30 cellular contexts compared by ENCODE assay signal in genomic region chr21:31599563-31599962, GRCh38.
"Had no signal": no experiment of that assay in that cellular context is flagged by ENCODE, and none has a peak within 500 bp of the region (broad histone marks: within the 10 kb centered on the region; RNA-seq: fewer than 3 reads in every experiment).

No MANE protein-coding gene starts in this region.

- FAIRE-seq: astrocyte, bronchial epithelial cell had no signal

- DNase-seq: activated CD4-positive, alpha-beta T cell treated with anti-CD3 and anti-CD28 coated beads for 36 hours; activated CD4-positive, alpha-beta T cell treated with anti-CD3 and anti-CD28 coated beads, Interleukin-2, amount 10 ng/mL, durations not matched to agents 7 days and 5 days; activated CD4-positive, alpha-beta T cell treated with anti-CD3 and anti-CD28 coated beads, Interleukin-2, amount 50 U/mL, for 48 hours; activated CD8-positive, alpha-beta T cell treated with anti-CD3 and anti-CD28 coated beads, Interleukin-2, amount 10 ng/mL, durations not matched to agents 7 days and 5 days; activated gamma-delta T cell; activated naive CD4-positive, alpha-beta T cell treated with Interleukin-2 at 50 U/mL for 16 hours; activated naive CD8-positive, alpha-beta T cell treated with anti-CD3 and anti-CD28 coated beads, Interleukin-2, amount 10 ng/mL, durations not matched to agents 7 days and 5 days; activated T-cell treated with anti-CD3 and anti-CD28 coated beads, Interleukin-2, amount 50 U/mL, for 24 hours; amygdala; NCI-H1092 treated with DMSO at 0.1 percent for 48 hours; NCI-H1417; NCI-H146; NCI-H187; NCI-H2029 treated with DMSO at 0.1 percent for 48 hours; NCI-H2107; NCI-H2171; NCI-H510A; NCI-H526; NK-92 treated with Interleukin-12 subunit alpha and Interleukin-12 subunit beta, amount 100 ng/mL, for 24 hours; PC-3; Peyer's patch; RPMI8226; SHP77 treated with DMSO at 0.1 percent for 48 hours; SK-N-SH had no signal

- H3K9me3 ChIP-seq: Peyer's patch, SJSA1, SK-N-SH had no signal

- H3K4me3 ChIP-seq: Peyer's patch, SJSA1 had no signal

- H3K27me3 ChIP-seq: Peyer's patch, SJSA1 had no signal

- H3K4me2 ChIP-seq: KMS-11, SK-N-SH had no signal

- H3K9ac ChIP-seq: KMS-11, SK-N-SH had no signal

- H3K4me1 ChIP-seq: Peyer's patch, SJSA1 had no signal

- H3K36me3 ChIP-seq: Peyer's patch, SJSA1 had no signal

- ATAC-seq: activated CD4-positive, alpha-beta T cell treated with anti-CD3 and anti-CD28 coated beads for 36 hours; activated CD4-positive, CD25-positive, alpha-beta regulatory T cell treated with anti-CD3 and anti-CD28 coated beads, Interleukin-2, amount 50 U/mL, for 24 hours; activated CD8-positive, alpha-beta T cell treated with anti-CD3 and anti-CD28 coated beads, Interleukin-2, amount 10 ng/mL, durations not matched to agents 7 days and 5 days; PC-3; WTC11 had no signal

- H3K27ac ChIP-seq: KMS-11, Peyer's patch, SJSA1 had no signal
